17 cellular contexts compared by ENCODE assay signal in genomic region chr10:125021686-125022374, GRCh38.
DNase-seq lines count a peak whose midpoint lies in the region; ATAC-seq and TF ChIP-seq lines count a peak whose summit lies in the region.
"Had no signal": no experiment of that assay in that cellular context is flagged by ENCODE, and none has a peak within 500 bp of the region (broad histone marks: within the 10 kb centered on the region; RNA-seq: fewer than 3 reads in every experiment).

No MANE protein-coding gene starts in this region.

- H3K79me2 ChIP-seq in GM23338 (replicated peaks; ENCODE audit: insufficient read depth), result peaks cover 100% of the 10 kb centered on the region

- no peak overlapping the region for H3K4me2 ChIP-seq in GM23338

- TF ChIP-seq POLR2A in body of pancreas (IDR thresholded peaks at IDR 0.05), result no peak

- H3K36me3 ChIP-seq in GM23338 (ENCODE audit: insufficient read depth) (no peaks in the 10 kb centered on the region; the same call in none of the 2 replicates), body of pancreas (replicated peaks in 1 of 2; ENCODE audit: insufficient read depth in 1 of 2, low read depth in 2 of 2) (peaks cover 0 to 2% of the 10 kb centered on the region in 2 donors), BE2C (peaks cover 6% of the 10 kb centered on the region)
- H3K36me3 ChIP-seq in naive thymus-derived CD4-positive, alpha-beta T cell (ENCODE audit: control insufficient read depth in 2 of 3, insufficient read depth in 3 of 3, low read length in 3 of 3), result no peaks in the 10 kb centered on the region
- H3K36me3 ChIP-seq: brain microvascular endothelial cell had no signal

- H3K9me3 ChIP-seq in body of pancreas, result no peaks in the 10 kb centered on the region
- no peaks in the 10 kb centered on the region for H3K9me3 ChIP-seq in right cardiac atrium (ENCODE audit: control insufficient read depth, low read length)
- H3K9me3 ChIP-seq in naive thymus-derived CD4-positive, alpha-beta T cell (ENCODE audit: control insufficient read depth in 2 of 3, low read length in 3 of 3), result no peaks in the 10 kb centered on the region
- no peaks in the 10 kb centered on the region for H3K9me3 ChIP-seq in BE2C
- H3K9me3 ChIP-seq: suprapubic skin had no signal

- no peak overlapping the region for H2AFZ ChIP-seq in GM23338

- intact Hi-C loops in body of pancreas (cut with DNase I), result no loop called here
- intact Hi-C loops in right cardiac atrium (cut with DNase I), result no loop called here
- intact Hi-C loops in naive thymus-derived CD4-positive, alpha-beta T cell (cut with micrococcal nuclease), result no loop called here

- no peak overlapping the region for H3K27ac ChIP-seq in GM23338 (ENCODE audit: low read depth)
- H3K27ac ChIP-seq in body of pancreas, result peak overlapping the region; percentile 30 to 59 (median 40)
- H3K27ac ChIP-seq in right cardiac atrium (ENCODE audit: low read length), result no peak overlapping the region
- H3K27ac ChIP-seq in naive thymus-derived CD4-positive, alpha-beta T cell (ENCODE audit: low read depth, low read length), result no peak overlapping the region
- H3K27ac ChIP-seq: brain microvascular endothelial cell, suprapubic skin had no signal

- DNase-seq in GM23338 (ENCODE audit: low spot score) (no peak), body of pancreas (peak in 2 of 4 donors; percentile 54 to 60), right cardiac atrium (peak in 2 of 3 donors; percentile 36 to 64), progenitor cell of endocrine pancreas (ENCODE audit: low spot score, unreplicated experiment) (no peak), BE2C (no peak)
- DNase-seq in naive thymus-derived CD4-positive, alpha-beta T cell, result no peak
- DNase-seq: brain microvascular endothelial cell; KG1; NCI-H2029; small intestine; stimulated activated CD8-positive, alpha-beta memory T cell treated with anti-CD3 and anti-CD28 coated beads, Interleukin-4, amount 100 ng/mL, for 48 hours; T1000 had no signal

- POLR2A ChIA-PET in naive thymus-derived CD4-positive, alpha-beta T cell (lab: Charles Lee), result no interaction called here

- no peaks in the 10 kb centered on the region for H3F3A ChIP-seq in GM23338 (replicated peaks; ENCODE audit: low read depth)

- H3K4me3 ChIP-seq in GM23338 (no peak overlapping the region), body of pancreas (no peak overlapping the region), right cardiac atrium (ENCODE audit: low read length) (no peak overlapping the region), BE2C (ENCODE audit: low read depth, low read length) (no peak overlapping the region)
- H3K4me3 ChIP-seq in naive thymus-derived CD4-positive, alpha-beta T cell (ENCODE audit: low read length), result no peak overlapping the region
- H3K4me3 ChIP-seq: suprapubic skin had no signal

- peaks cover 21% of the 10 kb centered on the region for H3K9me3 Mint-ChIP-seq in GM23338
- H3K9me3 Mint-ChIP-seq in progenitor cell of endocrine pancreas (ENCODE audit: low read depth), result peaks cover 6% of the 10 kb centered on the region
- H3K9me3 Mint-ChIP-seq in naive thymus-derived CD4-positive, alpha-beta T cell, result peaks cover 0 to 7% (median 0%) of the 10 kb centered on the region in 11 donors
- H3K9me3 Mint-ChIP-seq: activated T-helper 1 cell treated with anti-CD3 and anti-CD28 coated beads, Interleukin-12 subunit alpha, Interleukin-12 subunit beta, Interleukin-2, Interleukin-4 antibody, amounts not matched to agents 30 ng/mL and 10 ng/mL and 1 ng/mL, durations not matched to agents 14 hours and 24 hours and 36 hours had no signal

- CTCF ChIA-PET in naive thymus-derived CD4-positive, alpha-beta T cell (lab: Charles Lee), result no interaction called here

- H4K20me1 ChIP-seq in GM23338 (replicated peaks; ENCODE audit: insufficient read depth), result peaks cover 63% of the 10 kb centered on the region

- H3K4me1 ChIP-seq in GM23338 (ENCODE audit: insufficient read depth) (peaks cover 28% of the 10 kb centered on the region; the same call in 1 of the 2 replicates), body of pancreas (peaks cover 44% of the 10 kb centered on the region), right cardiac atrium (ENCODE audit: control insufficient read depth, insufficient read depth, low read length) (peaks cover 40% of the 10 kb centered on the region), BE2C (peaks cover 24% of the 10 kb centered on the region)
- H3K4me1 ChIP-seq in naive thymus-derived CD4-positive, alpha-beta T cell (ENCODE audit: control insufficient read depth in 2 of 2, insufficient read depth in 2 of 2, low read length in 2 of 2), result no peaks in the 10 kb centered on the region

- H3K36me3 Mint-ChIP-seq in GM23338 (ENCODE audit: low read depth) (peaks cover 82% of the 10 kb centered on the region), progenitor cell of endocrine pancreas (ENCODE audit: insufficient read depth) (peaks cover 38% of the 10 kb centered on the region)
- H3K36me3 Mint-ChIP-seq in naive thymus-derived CD4-positive, alpha-beta T cell, result peaks cover 0 to 5% (median 0%) of the 10 kb centered on the region in 5 donors
- H3K36me3 Mint-ChIP-seq: activated naive CD8-positive, alpha-beta T cell had no signal

- ATAC-seq in GM23338, result no peak
- ATAC-seq in body of pancreas, result no peak
- ATAC-seq in right cardiac atrium, result no peak
- no peak for ATAC-seq in HG03196 (IDR thresholded peaks at IDR 0.05; ENCODE audit: unreplicated experiment)
- no peak for ATAC-seq in naive thymus-derived CD4-positive, alpha-beta T cell
- ATAC-seq: esophagus mucosa had no signal

- WGBS in body of pancreas, 2 donors, result 46 to 54% methylated on average over 12 to 17 of the region's 17 CpGs
- 75% methylated on average over 17 of the region's 17 CpGs for WGBS in right cardiac atrium

- H3K27me3 Mint-ChIP-seq in GM23338 (ENCODE audit: insufficient read depth, low read depth, poor library complexity) (peaks cover 18% of the 10 kb centered on the region), progenitor cell of endocrine pancreas (no peaks in the 10 kb centered on the region)
- peaks cover 0 to 4% (median 2%) of the 10 kb centered on the region in 5 donors for H3K27me3 Mint-ChIP-seq in naive thymus-derived CD4-positive, alpha-beta T cell
- H3K27me3 Mint-ChIP-seq: activated naive CD8-positive, alpha-beta T cell had no signal

- H3K27ac Mint-ChIP-seq in GM23338 (peak overlapping the region; percentile 60), progenitor cell of endocrine pancreas (peak overlapping the region; percentile 86)
- H3K27ac Mint-ChIP-seq in naive thymus-derived CD4-positive, alpha-beta T cell, result peak overlapping the region in 1 of 9 donors; percentile 17
- H3K27ac Mint-ChIP-seq: activated naive CD8-positive, alpha-beta T cell; activated T-helper 1 cell treated with anti-CD3 and anti-CD28 coated beads, Interleukin-12 subunit alpha, Interleukin-12 subunit beta, Interleukin-2, Interleukin-4 antibody, amounts not matched to agents 30 ng/mL and 10 ng/mL and 1 ng/mL, durations not matched to agents 14 hours and 24 hours and 36 hours had no signal

- H3K4me1 Mint-ChIP-seq in GM23338 (peaks cover 62% of the 10 kb centered on the region), progenitor cell of endocrine pancreas (ENCODE audit: low read depth) (peaks cover 37% of the 10 kb centered on the region)
- H3K4me1 Mint-ChIP-seq in naive thymus-derived CD4-positive, alpha-beta T cell, result peaks cover 0 to 3% (median 0%) of the 10 kb centered on the region in 7 donors

- no peak for TF ChIP-seq CTCF in GM23338 (conservative IDR thresholded peaks at IDR 0.05; ENCODE audit: low read depth in 2 of 2)
- TF ChIP-seq CTCF in body of pancreas (IDR thresholded peaks at IDR 0.05), result no peak
- TF ChIP-seq CTCF in progenitor cell of endocrine pancreas (IDR thresholded peaks at IDR 0.05; ENCODE audit: unreplicated experiment), result no peak
- no peak for TF ChIP-seq CTCF in BE2C (IDR thresholded peaks at IDR 0.05; ENCODE audit: low read depth, low read length)

- H3K4me3 Mint-ChIP-seq in GM23338 (no peak overlapping the region), progenitor cell of endocrine pancreas (ENCODE audit: low read depth) (no peak overlapping the region)
- no peak overlapping the region for H3K4me3 Mint-ChIP-seq in naive thymus-derived CD4-positive, alpha-beta T cell
- H3K4me3 Mint-ChIP-seq: activated naive CD8-positive, alpha-beta T cell; activated T-helper 1 cell treated with anti-CD3 and anti-CD28 coated beads, Interleukin-12 subunit alpha, Interleukin-12 subunit beta, Interleukin-2, Interleukin-4 antibody, amounts not matched to agents 30 ng/mL and 10 ng/mL and 1 ng/mL, durations not matched to agents 14 hours and 24 hours and 36 hours had no signal

- no peaks in the 10 kb centered on the region for H3K9me2 ChIP-seq in GM23338 (ENCODE audit: insufficient read depth)

- no peaks in the 10 kb centered on the region for H3K27me3 ChIP-seq in GM23338 (ENCODE audit: insufficient read depth)
- no peaks in the 10 kb centered on the region for H3K27me3 ChIP-seq in body of pancreas
- no peaks in the 10 kb centered on the region for H3K27me3 ChIP-seq in right cardiac atrium (ENCODE audit: control insufficient read depth, insufficient read depth)
- H3K27me3 ChIP-seq in naive thymus-derived CD4-positive, alpha-beta T cell (ENCODE audit: control insufficient read depth in 2 of 2, insufficient read depth in 2 of 2, low read length in 2 of 2), result no peaks in the 10 kb centered on the region
- H3K27me3 ChIP-seq in BE2C, result no peaks in the 10 kb centered on the region
- H3K27me3 ChIP-seq: brain microvascular endothelial cell, suprapubic skin had no signal

TF ChIP-seq in GM23338, 12 proteins besides CTCF, POLR2A, EP300 and RAD21 (continues in another document):
- no peak for TF ChIP-seq POLR2AphosphoS5 (IDR thresholded peaks at IDR 0.05; ENCODE audit: low read depth)
- TF ChIP-seq ZNF331 (CRISPR knock-in tag; IDR thresholded peaks at IDR 0.05; ENCODE audit: low read depth), result no peak
- no peak for TF ChIP-seq EZH2phosphoT487 (IDR thresholded peaks at IDR 0.05; ENCODE audit: unreplicated experiment)
- TF ChIP-seq NANOG (IDR thresholded peaks at IDR 0.05; ENCODE audit: borderline replicate concordance), result no peak

Comparison
In these comparisons a context has a peak if more than half of its experiments do, and no peak if none do; other contexts are left out.
1. DNase-seq: peak in right cardiac atrium (2 of 3); none in GM23338 (single experiment), progenitor cell of endocrine pancreas (single experiment), naive thymus-derived CD4-positive, alpha-beta T cell (0 of 9) and BE2C (single experiment).
2. H3K27ac ChIP-seq: peak in body of pancreas (4 of 4); none in GM23338 (single experiment), right cardiac atrium (single experiment) and naive thymus-derived CD4-positive, alpha-beta T cell (single experiment).